ENCODE assay signal across 1 cellular context in genomic region chr5:36666986-36667385, GRCh38.
TF ChIP-seq lines count a peak whose summit lies in the region.

No MANE protein-coding gene starts in this region.

TF ChIP-seq in HepG2, 621 proteins besides CTCF, POLR2A, EP300 and RAD21 (continued from another document):
- no peak for TF ChIP-seq KDM6A (CRISPR knock-in tag; IDR thresholded peaks at IDR 0.05; ENCODE audit: low read depth)
- TF ChIP-seq ZNF784 (CRISPR knock-in tag; IDR thresholded peaks at IDR 0.05; ENCODE audit: borderline replicate concordance) = no peak
- no peak for TF ChIP-seq KLF15 (CRISPR knock-in tag; IDR thresholded peaks at IDR 0.05; ENCODE audit: borderline replicate concordance)
- no peak for TF ChIP-seq RBFOX2 (IDR thresholded peaks at IDR 0.05; ENCODE audit: low read depth, low read length)
- TF ChIP-seq U2AF2 (IDR thresholded peaks at IDR 0.05; ENCODE audit: low read depth, low read length) = no peak
- TF ChIP-seq ISX (CRISPR knock-in tag; conservative IDR thresholded peaks at IDR 0.05) = no peak
- TF ChIP-seq ZNF576 (CRISPR knock-in tag; IDR thresholded peaks at IDR 0.05) = no peak
- no peak for TF ChIP-seq RFX5 (IDR thresholded peaks at IDR 0.05; ENCODE audit: low read depth, low read length)
- no peak for TF ChIP-seq ZSCAN25 (CRISPR knock-in tag; IDR thresholded peaks at IDR 0.05)
- TF ChIP-seq SCMH1 (CRISPR knock-in tag; IDR thresholded peaks at IDR 0.05; ENCODE audit: borderline replicate concordance) = no peak
- no peak for TF ChIP-seq ZNF615 (CRISPR knock-in tag; IDR thresholded peaks at IDR 0.05; ENCODE audit: borderline replicate concordance)
- TF ChIP-seq CENPX (CRISPR knock-in tag; IDR thresholded peaks at IDR 0.05) = no peak
- no peak for TF ChIP-seq TERF1 (CRISPR knock-in tag; IDR thresholded peaks at IDR 0.05)
- TF ChIP-seq ZFP91 (CRISPR knock-in tag; IDR thresholded peaks at IDR 0.05; ENCODE audit: borderline replicate concordance) = no peak
- TF ChIP-seq ZBTB39 (CRISPR knock-in tag; IDR thresholded peaks at IDR 0.05) = no peak
- no peak for TF ChIP-seq EZH2 (conservative IDR thresholded peaks at IDR 0.05; ENCODE audit: low read depth, low read length)
TF ChIP-seq in HepG2: peak in this region for 0.
